In genomic region chr5:87074072-87074471, GRCh38 we compare ENCODE assay signal across 10 cellular contexts.
"Had no signal": no experiment of that assay in that cellular context is flagged by ENCODE, and none has a peak within 500 bp of the region (broad histone marks: within the 10 kb centered on the region; RNA-seq: fewer than 3 reads in every experiment).

No MANE protein-coding gene starts in this region.

- H3K9ac ChIP-seq: parathyroid adenoma had no signal

- ATAC-seq: T-helper 17 cell had no signal

- H3K4me3 ChIP-seq: adrenal gland had no signal

- H3K27me3 ChIP-seq: adrenal gland had no signal

- H3K4me3 Mint-ChIP-seq: dendritic cell treated with granulocyte-macrophage colony-stimulating factor and Interleukin-4, amounts not matched to agents 40 ng/mL and 50 ng/mL, for 4 days had no signal

- H2AFZ ChIP-seq: parathyroid adenoma had no signal

- H3K36me3 ChIP-seq: adrenal gland had no signal

- DNase-seq: activated CD4-positive, CD25-positive, alpha-beta regulatory T cell; activated CD8-positive, alpha-beta memory T cell treated with anti-CD3 and anti-CD28 coated beads, Interleukin-2, amount 50 U/mL, for 48 hours; adrenal gland; central memory CD4-positive, alpha-beta T cell; hippocampal formation; kidney glomerular epithelial cell; stimulated activated CD4-positive, alpha-beta T cell treated with anti-CD3 and anti-CD28 coated beads, Interleukin-4, amount 100 ng/mL, for 24 hours; T-helper 17 cell had no signal

- H3K27ac ChIP-seq: adrenal gland, parathyroid adenoma had no signal

- H3K27me3 Mint-ChIP-seq: dendritic cell treated with granulocyte-macrophage colony-stimulating factor and Interleukin-4, amounts not matched to agents 40 ng/mL and 50 ng/mL, for 4 days; T-helper 17 cell had no signal

- H3K9me3 Mint-ChIP-seq: dendritic cell treated with granulocyte-macrophage colony-stimulating factor and Interleukin-4, amounts not matched to agents 40 ng/mL and 50 ng/mL, for 4 days had no signal

- H3K27ac Mint-ChIP-seq: dendritic cell treated with granulocyte-macrophage colony-stimulating factor and Interleukin-4, amounts not matched to agents 40 ng/mL and 50 ng/mL, for 4 days had no signal

- H3K79me2 ChIP-seq: parathyroid adenoma had no signal

- H3K4me1 ChIP-seq: adrenal gland, parathyroid adenoma had no signal
